In genomic region chr2:149653831-149654445, GRCh38 we compare ENCODE assay signal across 31 cellular contexts.
"Had no signal": no experiment of that assay in that cellular context is flagged by ENCODE, and none has a peak within 500 bp of the region (broad histone marks: within the 10 kb centered on the region; RNA-seq: fewer than 3 reads in every experiment).

No MANE protein-coding gene starts in this region.

- H3K27ac Mint-ChIP-seq: activated naive CD4-positive, alpha-beta T cell treated with anti-CD3 and anti-CD28 coated beads, Interleukin-2, amount 10 ng/mL, durations not matched to agents 7 days and 5 days; activated naive CD8-positive, alpha-beta T cell treated with anti-CD3 and anti-CD28 coated beads, Interleukin-2, amount 10 ng/mL, durations not matched to agents 7 days and 5 days; activated T-cell treated with anti-CD3 and anti-CD28 coated beads, Interleukin-2, amount 50 U/mL, for 24 hours; nephron; progenitor cell of endocrine pancreas; T-helper 1 cell treated with Interleukin-12 subunit alpha and Interleukin-12 subunit beta and Interleukin-4 antibody, amounts not matched to agents 30 μg/mL and 1 μg/mL, for 36 hours; type B pancreatic cell had no signal

- H3K4me3 ChIP-seq: ascending aorta, coronary artery, dorsolateral prefrontal cortex, gastroesophageal sphincter, heart left ventricle, ovary, right lobe of liver, testis had no signal

- H3K4me3 Mint-ChIP-seq: activated naive CD4-positive, alpha-beta T cell treated with anti-CD3 and anti-CD28 coated beads, Interleukin-2, amount 10 ng/mL, durations not matched to agents 7 days and 5 days; activated naive CD8-positive, alpha-beta T cell treated with anti-CD3 and anti-CD28 coated beads, Interleukin-2, amount 10 ng/mL, durations not matched to agents 7 days and 5 days; activated T-cell treated with anti-CD3 and anti-CD28 coated beads, Interleukin-2, amount 50 U/mL, for 24 hours; nephron; T-helper 1 cell treated with Interleukin-12 subunit alpha and Interleukin-12 subunit beta and Interleukin-4 antibody, amounts not matched to agents 30 μg/mL and 1 μg/mL, for 36 hours; type B pancreatic cell had no signal

- ATAC-seq: activated CD4-positive, CD25-positive, alpha-beta regulatory T cell treated with anti-CD3 and anti-CD28 coated beads, Interleukin-2, amount 50 U/mL, for 24 hours; gastroesophageal sphincter; heart left ventricle; left colon; stimulated activated naive CD8-positive, alpha-beta T cell treated with anti-CD3 and anti-CD28 coated beads, Interleukin-15, Interleukin-2, amounts not matched to agents 100 U/mL and 50 U/mL, for 24 hours had no signal

- H3K4me1 Mint-ChIP-seq: activated naive CD4-positive, alpha-beta T cell treated with anti-CD3 and anti-CD28 coated beads, Interleukin-2, amount 10 ng/mL, durations not matched to agents 7 days and 5 days; activated naive CD8-positive, alpha-beta T cell treated with anti-CD3 and anti-CD28 coated beads, Interleukin-2, amount 10 ng/mL, durations not matched to agents 7 days and 5 days; nephron had no signal

- H3K27ac ChIP-seq: ascending aorta, brain microvascular endothelial cell, coronary artery, dorsolateral prefrontal cortex, gastroesophageal sphincter, heart left ventricle, neutrophil, ovary, right lobe of liver, testis, WERI-Rb-1 had no signal

- H3K9me3 ChIP-seq: ascending aorta, gastroesophageal sphincter, neutrophil, ovary, right lobe of liver, testis had no signal

- DNase-seq: activated CD4-positive, alpha-beta T cell treated with anti-CD3 and anti-CD28 coated beads for 48 hours; activated CD4-positive, alpha-beta T cell treated with anti-CD3 and anti-CD28 coated beads, Interleukin-2, amount 50 U/mL, for 48 hours; activated CD8-positive, alpha-beta memory T cell treated with anti-CD3 and anti-CD28 coated beads, Interleukin-2, amount 50 U/mL, for 48 hours; activated gamma-delta T cell; activated naive CD4-positive, alpha-beta T cell treated with anti-CD3 and anti-CD28 coated beads, Interleukin-2, amount 10 ng/mL, durations not matched to agents 7 days and 5 days; activated naive CD8-positive, alpha-beta T cell treated with anti-CD3 and anti-CD28 coated beads, Interleukin-2, amount 10 ng/mL, durations not matched to agents 7 days and 5 days; activated T-cell treated with anti-CD3 and anti-CD28 coated beads, Interleukin-2, amount 50 U/mL, for 24 hours; brain microvascular endothelial cell; dorsolateral prefrontal cortex; effector memory CD4-positive, alpha-beta T cell; heart left ventricle; left colon; ovary; right lobe of liver; stimulated activated CD4-positive, alpha-beta T cell treated with anti-CD3 and anti-CD28 coated beads, Interleukin-4, amount 100 ng/mL, for 1 hour; stimulated activated naive CD8-positive, alpha-beta T cell treated with anti-CD3 and anti-CD28 coated beads, Interleukin-15, Interleukin-2, amounts not matched to agents 100 U/mL and 50 U/mL, for 24 hours; SW 1271; T-helper 9 cell; testis; WERI-Rb-1 had no signal

- H3K9me3 Mint-ChIP-seq: activated naive CD4-positive, alpha-beta T cell treated with anti-CD3 and anti-CD28 coated beads, Interleukin-2, amount 10 ng/mL, durations not matched to agents 7 days and 5 days; activated naive CD8-positive, alpha-beta T cell treated with anti-CD3 and anti-CD28 coated beads, Interleukin-2, amount 10 ng/mL, durations not matched to agents 7 days and 5 days; T-helper 1 cell treated with Interleukin-12 subunit alpha and Interleukin-12 subunit beta and Interleukin-4 antibody, amounts not matched to agents 30 μg/mL and 1 μg/mL, for 36 hours; type B pancreatic cell had no signal

- H3K27me3 Mint-ChIP-seq: activated naive CD4-positive, alpha-beta T cell treated with anti-CD3 and anti-CD28 coated beads, Interleukin-2, amount 10 ng/mL, durations not matched to agents 7 days and 5 days; progenitor cell of endocrine pancreas; type B pancreatic cell had no signal

- FAIRE-seq: keratinocyte, TTC549 had no signal

- H3K27me3 ChIP-seq: ascending aorta, brain microvascular endothelial cell, dorsolateral prefrontal cortex, gastroesophageal sphincter, heart left ventricle, neutrophil, ovary, right lobe of liver, testis had no signal

- H3K36me3 ChIP-seq: ascending aorta, brain microvascular endothelial cell, gastroesophageal sphincter, heart left ventricle, neutrophil, ovary, right lobe of liver, WERI-Rb-1 had no signal

- H3K36me3 Mint-ChIP-seq: activated naive CD4-positive, alpha-beta T cell treated with anti-CD3 and anti-CD28 coated beads, Interleukin-2, amount 10 ng/mL, durations not matched to agents 7 days and 5 days; activated naive CD8-positive, alpha-beta T cell treated with anti-CD3 and anti-CD28 coated beads, Interleukin-2, amount 10 ng/mL, durations not matched to agents 7 days and 5 days; type B pancreatic cell had no signal

- H3K4me1 ChIP-seq: ascending aorta, gastroesophageal sphincter, testis had no signal
